In genomic region chr3:145623349-145623748, GRCh38 we compare ENCODE assay signal across 25 cellular contexts.
"Had no signal": no experiment of that assay in that cellular context is flagged by ENCODE, and none has a peak within 500 bp of the region (broad histone marks: within the 10 kb centered on the region; RNA-seq: fewer than 3 reads in every experiment).

No MANE protein-coding gene starts in this region.

- FAIRE-seq: astrocyte had no signal

- H3K4me3 ChIP-seq: adrenal gland, breast epithelium, hepatocyte, left ventricle myocardium inferior, sigmoid colon, testis, uterus had no signal

- DNase-seq: activated CD4-positive, alpha-beta T cell treated with anti-CD3 and anti-CD28 coated beads, Interleukin-2, amount 10 ng/mL, durations not matched to agents 24 days and 14 days; activated CD8-positive, alpha-beta memory T cell treated with anti-CD3 and anti-CD28 coated beads, Interleukin-2, amount 10 ng/mL, durations not matched to agents 7 days and 5 days; activated CD8-positive, alpha-beta T cell treated with anti-CD3 and anti-CD28 coated beads for 36 hours; activated gamma-delta T cell treated with Interleukin-2 at 50 U/mL for 16 hours; adrenal gland; cortex of kidney; glutamatergic neuron; kidney glomerular epithelial cell; left ventricle myocardium inferior; midbrain; natural killer cell; retina; sigmoid colon; stimulated activated CD4-positive, alpha-beta T cell treated with anti-CD3 and anti-CD28 coated beads, Interleukin-2, amount 100 ng/mL, for 48 hours; stimulated activated CD8-positive, alpha-beta memory T cell treated with anti-CD3 and anti-CD28 coated beads, Interleukin-4, amount 100 ng/mL, for 48 hours; stimulated activated naive B cell treated with anti-CD40 and anti-IgM and Interleukin-4, amounts not matched to agents 10 μg/mL and 1 μg/mL and 100 μg/mL, for 72 hours; T-cell; testis; trophoblast cell; uterus had no signal

- ATAC-seq: activated CD4-positive, CD25-positive, alpha-beta regulatory T cell treated with anti-CD3 and anti-CD28 coated beads, Interleukin-2, amount 50 U/mL, for 24 hours; activated CD8-positive, alpha-beta memory T cell treated with anti-CD3 and anti-CD28 coated beads, Interleukin-2, amount 10 ng/mL, durations not matched to agents 7 days and 5 days; activated CD8-positive, alpha-beta T cell treated with anti-CD3 and anti-CD28 coated beads for 36 hours; activated naive CD4-positive, alpha-beta T cell treated with anti-CD3 and anti-CD28 coated beads, Interleukin-2, amount 50 U/mL, for 72 hours; natural killer cell; stimulated activated naive B cell treated with anti-CD40 and anti-IgM and Interleukin-4, amounts not matched to agents 10 μg/mL and 1 μg/mL and 100 μg/mL, for 72 hours; T-cell had no signal
